ENCODE assay signal across 1 cellular context in the genomic region with DNA sequence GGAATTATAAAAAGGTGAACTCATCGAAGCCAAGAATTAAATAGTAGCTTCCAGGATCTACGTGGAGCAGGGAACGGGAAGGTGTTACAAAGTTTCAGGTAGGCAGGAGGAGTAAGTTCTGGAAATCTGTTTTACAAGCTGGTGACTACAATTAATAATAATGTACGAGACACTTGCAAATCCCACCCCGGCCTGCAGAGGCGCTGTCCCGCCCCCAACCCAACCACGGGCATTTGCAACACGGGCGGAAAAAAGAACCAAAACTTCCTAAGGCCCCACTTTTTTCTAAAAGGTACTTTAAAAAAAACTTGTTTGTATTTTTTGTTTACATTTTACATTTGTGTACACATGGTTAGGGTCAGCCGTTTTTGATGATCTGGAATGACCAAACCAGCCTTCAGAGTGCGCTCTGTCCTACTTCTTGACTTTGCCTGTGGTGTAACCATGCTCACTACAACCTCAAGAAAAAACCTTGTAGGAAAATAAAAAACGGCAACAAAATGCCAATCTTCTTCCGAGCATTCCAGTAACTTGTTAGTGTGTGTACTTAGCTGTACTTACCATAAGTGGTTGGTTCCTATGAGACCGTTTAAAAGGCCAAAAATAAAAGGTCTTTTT.
TF ChIP-seq lines count a peak whose summit lies in the region.

No MANE protein-coding gene starts in this region.

TF ChIP-seq in GM12878, 131 proteins besides CTCF, POLR2A, EP300 and RAD21 (continued from another document):
- TF ChIP-seq SMAD5 (IDR thresholded peaks at IDR 0.05; ENCODE audit: low read depth) (no peak), ZBED1 (IDR thresholded peaks at IDR 0.05; ENCODE audit: borderline replicate concordance) (no peak), POU2F2 (IDR thresholded peaks at IDR 0.05; ENCODE audit: borderline replicate concordance, low read depth, low read length) (no peak), ZBTB33 (IDR thresholded peaks at IDR 0.05) (no peak), ZNF384 (IDR thresholded peaks at IDR 0.05; ENCODE audit: borderline replicate concordance, low read depth, low read length) (no peak), ZNF592 (IDR thresholded peaks at IDR 0.05) (no peak), BCL11A (IDR thresholded peaks at IDR 0.05; ENCODE audit: low read depth, low read length) (no peak)
- TF ChIP-seq, protein P1, sequence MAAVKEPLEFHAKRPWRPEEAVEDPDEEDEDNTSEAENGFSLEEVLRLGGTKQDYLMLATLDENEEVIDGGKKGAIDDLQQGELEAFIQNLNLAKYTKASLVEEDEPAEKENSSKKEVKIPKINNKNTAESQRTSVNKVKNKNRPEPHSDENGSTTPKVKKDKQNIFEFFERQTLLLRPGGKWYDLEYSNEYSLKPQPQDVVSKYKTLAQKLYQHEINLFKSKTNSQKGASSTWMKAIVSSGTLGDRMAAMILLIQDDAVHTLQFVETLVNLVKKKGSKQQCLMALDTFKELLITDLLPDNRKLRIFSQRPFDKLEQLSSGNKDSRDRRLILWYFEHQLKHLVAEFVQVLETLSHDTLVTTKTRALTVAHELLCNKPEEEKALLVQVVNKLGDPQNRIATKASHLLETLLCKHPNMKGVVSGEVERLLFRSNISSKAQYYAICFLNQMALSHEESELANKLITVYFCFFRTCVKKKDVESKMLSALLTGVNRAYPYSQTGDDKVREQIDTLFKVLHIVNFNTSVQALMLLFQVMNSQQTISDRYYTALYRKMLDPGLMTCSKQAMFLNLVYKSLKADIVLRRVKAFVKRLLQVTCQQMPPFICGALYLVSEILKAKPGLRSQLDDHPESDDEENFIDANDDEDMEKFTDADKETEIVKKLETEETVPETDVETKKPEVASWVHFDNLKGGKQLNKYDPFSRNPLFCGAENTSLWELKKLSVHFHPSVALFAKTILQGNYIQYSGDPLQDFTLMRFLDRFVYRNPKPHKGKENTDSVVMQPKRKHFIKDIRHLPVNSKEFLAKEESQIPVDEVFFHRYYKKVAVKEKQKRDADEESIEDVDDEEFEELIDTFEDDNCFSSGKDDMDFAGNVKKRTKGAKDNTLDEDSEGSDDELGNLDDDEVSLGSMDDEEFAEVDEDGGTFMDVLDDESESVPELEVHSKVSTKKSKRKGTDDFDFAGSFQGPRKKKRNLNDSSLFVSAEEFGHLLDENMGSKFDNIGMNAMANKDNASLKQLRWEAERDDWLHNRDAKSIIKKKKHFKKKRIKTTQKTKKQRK (IDR thresholded peaks at IDR 0.05; ENCODE audit: low read depth, low read length) = no peak
